In the genomic region with DNA sequence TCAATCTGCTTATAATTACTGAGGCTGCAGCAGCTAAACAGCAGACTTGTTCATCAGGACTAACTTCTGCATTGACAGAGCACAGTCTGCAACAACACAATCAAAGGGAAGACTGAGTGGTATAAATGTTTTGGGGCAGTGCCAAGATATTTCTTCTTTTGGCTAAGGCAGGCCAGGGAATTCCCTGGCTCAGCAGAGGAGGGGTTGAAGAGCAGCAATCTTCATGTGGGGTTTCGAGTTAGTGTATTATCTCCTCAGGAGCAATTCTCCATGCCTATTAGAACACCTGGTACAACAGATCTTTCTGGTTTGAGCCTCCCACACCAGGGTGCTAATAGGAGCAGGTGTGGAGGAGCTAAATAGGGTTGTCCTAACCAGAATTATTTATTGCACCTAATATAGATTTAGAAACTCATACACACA, we compare ENCODE assay signal across 1 cellular context.
A peak's percentile ranks its signal among the peaks of the same experiment; 100 is the strongest.
TF ChIP-seq lines count a peak whose summit lies in the region.

No MANE protein-coding gene starts in this region.

TF ChIP-seq in GM12878, 131 proteins besides CTCF, POLR2A, EP300 and RAD21 (continued from another document and continues in another):
- no peak for TF ChIP-seq CREB1 (IDR thresholded peaks at IDR 0.05; ENCODE audit: low read depth)
- TF ChIP-seq ZNF274 (IDR thresholded peaks at IDR 0.05; ENCODE audit: insufficient read depth, insufficient read length), result no peak
- no peak for TF ChIP-seq SREBF1 (IDR thresholded peaks at IDR 0.05; ENCODE audit: low read length)
- TF ChIP-seq, protein P1, sequence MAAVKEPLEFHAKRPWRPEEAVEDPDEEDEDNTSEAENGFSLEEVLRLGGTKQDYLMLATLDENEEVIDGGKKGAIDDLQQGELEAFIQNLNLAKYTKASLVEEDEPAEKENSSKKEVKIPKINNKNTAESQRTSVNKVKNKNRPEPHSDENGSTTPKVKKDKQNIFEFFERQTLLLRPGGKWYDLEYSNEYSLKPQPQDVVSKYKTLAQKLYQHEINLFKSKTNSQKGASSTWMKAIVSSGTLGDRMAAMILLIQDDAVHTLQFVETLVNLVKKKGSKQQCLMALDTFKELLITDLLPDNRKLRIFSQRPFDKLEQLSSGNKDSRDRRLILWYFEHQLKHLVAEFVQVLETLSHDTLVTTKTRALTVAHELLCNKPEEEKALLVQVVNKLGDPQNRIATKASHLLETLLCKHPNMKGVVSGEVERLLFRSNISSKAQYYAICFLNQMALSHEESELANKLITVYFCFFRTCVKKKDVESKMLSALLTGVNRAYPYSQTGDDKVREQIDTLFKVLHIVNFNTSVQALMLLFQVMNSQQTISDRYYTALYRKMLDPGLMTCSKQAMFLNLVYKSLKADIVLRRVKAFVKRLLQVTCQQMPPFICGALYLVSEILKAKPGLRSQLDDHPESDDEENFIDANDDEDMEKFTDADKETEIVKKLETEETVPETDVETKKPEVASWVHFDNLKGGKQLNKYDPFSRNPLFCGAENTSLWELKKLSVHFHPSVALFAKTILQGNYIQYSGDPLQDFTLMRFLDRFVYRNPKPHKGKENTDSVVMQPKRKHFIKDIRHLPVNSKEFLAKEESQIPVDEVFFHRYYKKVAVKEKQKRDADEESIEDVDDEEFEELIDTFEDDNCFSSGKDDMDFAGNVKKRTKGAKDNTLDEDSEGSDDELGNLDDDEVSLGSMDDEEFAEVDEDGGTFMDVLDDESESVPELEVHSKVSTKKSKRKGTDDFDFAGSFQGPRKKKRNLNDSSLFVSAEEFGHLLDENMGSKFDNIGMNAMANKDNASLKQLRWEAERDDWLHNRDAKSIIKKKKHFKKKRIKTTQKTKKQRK (IDR thresholded peaks at IDR 0.05; ENCODE audit: low read depth, low read length), result no peak
- TF ChIP-seq MXI1 (IDR thresholded peaks at IDR 0.05; ENCODE audit: low read depth, low read length), result no peak
- TF ChIP-seq SMARCA5 (IDR thresholded peaks at IDR 0.05), result peak; percentile 45; the same call in 1 of the 2 replicates
- no peak for TF ChIP-seq RFX5 (IDR thresholded peaks at IDR 0.05; ENCODE audit: low read depth, low read length)
- TF ChIP-seq PAX8 (IDR thresholded peaks at IDR 0.05), result no peak
- no peak for TF ChIP-seq STAT3 (IDR thresholded peaks at IDR 0.05; ENCODE audit: low read depth, low read length)
- TF ChIP-seq BCL11A (IDR thresholded peaks at IDR 0.05; ENCODE audit: low read depth, low read length), result no peak
- TF ChIP-seq, protein P2, sequence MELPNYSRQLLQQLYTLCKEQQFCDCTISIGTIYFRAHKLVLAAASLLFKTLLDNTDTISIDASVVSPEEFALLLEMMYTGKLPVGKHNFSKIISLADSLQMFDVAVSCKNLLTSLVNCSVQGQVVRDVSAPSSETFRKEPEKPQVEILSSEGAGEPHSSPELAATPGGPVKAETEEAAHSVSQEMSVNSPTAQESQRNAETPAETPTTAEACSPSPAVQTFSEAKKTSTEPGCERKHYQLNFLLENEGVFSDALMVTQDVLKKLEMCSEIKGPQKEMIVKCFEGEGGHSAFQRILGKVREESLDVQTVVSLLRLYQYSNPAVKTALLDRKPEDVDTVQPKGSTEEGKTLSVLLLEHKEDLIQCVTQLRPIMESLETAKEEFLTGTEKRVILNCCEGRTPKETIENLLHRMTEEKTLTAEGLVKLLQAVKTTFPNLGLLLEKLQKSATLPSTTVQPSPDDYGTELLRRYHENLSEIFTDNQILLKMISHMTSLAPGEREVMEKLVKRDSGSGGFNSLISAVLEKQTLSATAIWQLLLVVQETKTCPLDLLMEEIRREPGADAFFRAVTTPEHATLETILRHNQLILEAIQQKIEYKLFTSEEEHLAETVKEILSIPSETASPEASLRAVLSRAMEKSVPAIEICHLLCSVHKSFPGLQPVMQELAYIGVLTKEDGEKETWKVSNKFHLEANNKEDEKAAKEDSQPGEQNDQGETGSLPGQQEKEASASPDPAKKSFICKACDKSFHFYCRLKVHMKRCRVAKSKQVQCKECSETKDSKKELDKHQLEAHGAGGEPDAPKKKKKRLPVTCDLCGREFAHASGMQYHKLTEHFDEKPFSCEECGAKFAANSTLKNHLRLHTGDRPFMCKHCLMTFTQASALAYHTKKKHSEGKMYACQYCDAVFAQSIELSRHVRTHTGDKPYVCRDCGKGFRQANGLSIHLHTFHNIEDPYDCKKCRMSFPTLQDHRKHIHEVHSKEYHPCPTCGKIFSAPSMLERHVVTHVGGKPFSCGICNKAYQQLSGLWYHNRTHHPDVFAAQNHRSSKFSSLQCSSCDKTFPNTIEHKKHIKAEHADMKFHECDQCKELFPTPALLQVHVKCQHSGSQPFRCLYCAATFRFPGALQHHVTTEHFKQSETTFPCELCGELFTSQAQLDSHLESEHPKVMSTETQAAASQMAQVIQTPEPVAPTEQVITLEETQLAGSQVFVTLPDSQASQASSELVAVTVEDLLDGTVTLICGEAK (IDR thresholded peaks at IDR 0.05; ENCODE audit: borderline replicate concordance), result no peak
- no peak for TF ChIP-seq YBX1 (IDR thresholded peaks at IDR 0.05)
- TF ChIP-seq BRCA1 (IDR thresholded peaks at IDR 0.05; ENCODE audit: low read depth, low read length), result no peak
- TF ChIP-seq, protein P3, sequence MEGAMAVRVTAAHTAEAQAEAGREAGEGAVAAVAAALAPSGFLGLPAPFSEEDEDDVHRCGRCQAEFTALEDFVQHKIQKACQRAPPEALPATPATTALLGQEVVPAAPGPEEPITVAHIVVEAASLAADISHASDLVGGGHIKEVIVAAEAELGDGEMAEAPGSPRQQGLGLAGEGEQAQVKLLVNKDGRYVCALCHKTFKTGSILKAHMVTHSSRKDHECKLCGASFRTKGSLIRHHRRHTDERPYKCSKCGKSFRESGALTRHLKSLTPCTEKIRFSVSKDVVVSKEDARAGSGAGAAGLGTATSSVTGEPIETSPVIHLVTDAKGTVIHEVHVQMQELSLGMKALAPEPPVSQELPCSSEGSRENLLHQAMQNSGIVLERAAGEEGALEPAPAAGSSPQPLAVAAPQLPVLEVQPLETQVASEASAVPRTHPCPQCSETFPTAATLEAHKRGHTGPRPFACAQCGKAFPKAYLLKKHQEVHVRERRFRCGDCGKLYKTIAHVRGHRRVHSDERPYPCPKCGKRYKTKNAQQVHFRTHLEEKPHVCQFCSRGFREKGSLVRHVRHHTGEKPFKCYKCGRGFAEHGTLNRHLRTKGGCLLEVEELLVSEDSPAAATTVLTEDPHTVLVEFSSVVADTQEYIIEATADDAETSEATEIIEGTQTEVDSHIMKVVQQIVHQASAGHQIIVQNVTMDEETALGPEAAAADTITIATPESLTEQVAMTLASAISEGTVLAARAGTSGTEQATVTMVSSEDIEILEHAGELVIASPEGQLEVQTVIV (IDR thresholded peaks at IDR 0.05; ENCODE audit: borderline replicate concordance, partially characterized antibody), result no peak
- TF ChIP-seq DPF2 (IDR thresholded peaks at IDR 0.05), result peak; percentile 58; the same call in 1 of the 2 replicates
- no peak for TF ChIP-seq ZNF24 (IDR thresholded peaks at IDR 0.05)
- TF ChIP-seq WRNIP1 (IDR thresholded peaks at IDR 0.05; ENCODE audit: borderline replicate concordance, low read depth, low read length), result no peak
- TF ChIP-seq, protein P4, sequence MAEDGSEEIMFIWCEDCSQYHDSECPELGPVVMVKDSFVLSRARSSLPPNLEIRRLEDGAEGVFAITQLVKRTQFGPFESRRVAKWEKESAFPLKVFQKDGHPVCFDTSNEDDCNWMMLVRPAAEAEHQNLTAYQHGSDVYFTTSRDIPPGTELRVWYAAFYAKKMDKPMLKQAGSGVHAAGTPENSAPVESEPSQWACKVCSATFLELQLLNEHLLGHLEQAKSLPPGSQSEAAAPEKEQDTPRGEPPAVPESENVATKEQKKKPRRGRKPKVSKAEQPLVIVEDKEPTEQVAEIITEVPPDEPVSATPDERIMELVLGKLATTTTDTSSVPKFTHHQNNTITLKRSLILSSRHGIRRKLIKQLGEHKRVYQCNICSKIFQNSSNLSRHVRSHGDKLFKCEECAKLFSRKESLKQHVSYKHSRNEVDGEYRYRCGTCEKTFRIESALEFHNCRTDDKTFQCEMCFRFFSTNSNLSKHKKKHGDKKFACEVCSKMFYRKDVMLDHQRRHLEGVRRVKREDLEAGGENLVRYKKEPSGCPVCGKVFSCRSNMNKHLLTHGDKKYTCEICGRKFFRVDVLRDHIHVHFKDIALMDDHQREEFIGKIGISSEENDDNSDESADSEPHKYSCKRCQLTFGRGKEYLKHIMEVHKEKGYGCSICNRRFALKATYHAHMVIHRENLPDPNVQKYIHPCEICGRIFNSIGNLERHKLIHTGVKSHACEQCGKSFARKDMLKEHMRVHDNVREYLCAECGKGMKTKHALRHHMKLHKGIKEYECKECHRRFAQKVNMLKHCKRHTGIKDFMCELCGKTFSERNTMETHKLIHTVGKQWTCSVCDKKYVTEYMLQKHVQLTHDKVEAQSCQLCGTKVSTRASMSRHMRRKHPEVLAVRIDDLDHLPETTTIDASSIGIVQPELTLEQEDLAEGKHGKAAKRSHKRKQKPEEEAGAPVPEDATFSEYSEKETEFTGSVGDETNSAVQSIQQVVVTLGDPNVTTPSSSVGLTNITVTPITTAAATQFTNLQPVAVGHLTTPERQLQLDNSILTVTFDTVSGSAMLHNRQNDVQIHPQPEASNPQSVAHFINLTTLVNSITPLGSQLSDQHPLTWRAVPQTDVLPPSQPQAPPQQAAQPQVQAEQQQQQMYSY (CRISPR knock-in tag; IDR thresholded peaks at IDR 0.05), result no peak
- peak; percentile 73; the same call in 1 of the 2 replicates for TF ChIP-seq MEF2A (IDR thresholded peaks at IDR 0.05; ENCODE audit: insufficient read depth, low read depth, low read length)
- no peak for TF ChIP-seq POLR2AphosphoS5 (IDR thresholded peaks at IDR 0.05; ENCODE audit: low read length)
- no peak for TF ChIP-seq NFXL1 (IDR thresholded peaks at IDR 0.05; ENCODE audit: borderline replicate concordance)
- no peak for TF ChIP-seq JUND (IDR thresholded peaks at IDR 0.05; ENCODE audit: low read depth, low read length)
- TF ChIP-seq MEF2B (IDR thresholded peaks at IDR 0.05; ENCODE audit: partially characterized antibody, poor library complexity, severe bottlenecking), result peak; percentile 85
- TF ChIP-seq NR2F1 (conservative IDR thresholded peaks at IDR 0.05), result peak; percentile 57; the same call in 1 of the 2 replicates
- no peak for TF ChIP-seq RB1 (IDR thresholded peaks at IDR 0.05; ENCODE audit: borderline replicate concordance)
- TF ChIP-seq RUNX3 (IDR thresholded peaks at IDR 0.05; ENCODE audit: low read length), result peak; percentile 50
- TF ChIP-seq, protein P5, sequence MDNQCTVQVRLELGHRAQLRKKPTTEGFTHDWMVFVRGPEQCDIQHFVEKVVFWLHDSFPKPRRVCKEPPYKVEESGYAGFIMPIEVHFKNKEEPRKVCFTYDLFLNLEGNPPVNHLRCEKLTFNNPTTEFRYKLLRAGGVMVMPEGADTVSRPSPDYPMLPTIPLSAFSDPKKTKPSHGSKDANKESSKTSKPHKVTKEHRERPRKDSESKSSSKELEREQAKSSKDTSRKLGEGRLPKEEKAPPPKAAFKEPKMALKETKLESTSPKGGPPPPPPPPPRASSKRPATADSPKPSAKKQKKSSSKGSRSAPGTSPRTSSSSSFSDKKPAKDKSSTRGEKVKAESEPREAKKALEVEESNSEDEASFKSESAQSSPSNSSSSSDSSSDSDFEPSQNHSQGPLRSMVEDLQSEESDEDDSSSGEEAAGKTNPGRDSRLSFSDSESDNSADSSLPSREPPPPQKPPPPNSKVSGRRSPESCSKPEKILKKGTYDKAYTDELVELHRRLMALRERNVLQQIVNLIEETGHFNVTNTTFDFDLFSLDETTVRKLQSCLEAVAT (IDR thresholded peaks at IDR 0.05), result no peak
- TF ChIP-seq MTA2 (IDR thresholded peaks at IDR 0.05; ENCODE audit: low read depth), result peak; percentile 85
- TF ChIP-seq, protein P6, sequence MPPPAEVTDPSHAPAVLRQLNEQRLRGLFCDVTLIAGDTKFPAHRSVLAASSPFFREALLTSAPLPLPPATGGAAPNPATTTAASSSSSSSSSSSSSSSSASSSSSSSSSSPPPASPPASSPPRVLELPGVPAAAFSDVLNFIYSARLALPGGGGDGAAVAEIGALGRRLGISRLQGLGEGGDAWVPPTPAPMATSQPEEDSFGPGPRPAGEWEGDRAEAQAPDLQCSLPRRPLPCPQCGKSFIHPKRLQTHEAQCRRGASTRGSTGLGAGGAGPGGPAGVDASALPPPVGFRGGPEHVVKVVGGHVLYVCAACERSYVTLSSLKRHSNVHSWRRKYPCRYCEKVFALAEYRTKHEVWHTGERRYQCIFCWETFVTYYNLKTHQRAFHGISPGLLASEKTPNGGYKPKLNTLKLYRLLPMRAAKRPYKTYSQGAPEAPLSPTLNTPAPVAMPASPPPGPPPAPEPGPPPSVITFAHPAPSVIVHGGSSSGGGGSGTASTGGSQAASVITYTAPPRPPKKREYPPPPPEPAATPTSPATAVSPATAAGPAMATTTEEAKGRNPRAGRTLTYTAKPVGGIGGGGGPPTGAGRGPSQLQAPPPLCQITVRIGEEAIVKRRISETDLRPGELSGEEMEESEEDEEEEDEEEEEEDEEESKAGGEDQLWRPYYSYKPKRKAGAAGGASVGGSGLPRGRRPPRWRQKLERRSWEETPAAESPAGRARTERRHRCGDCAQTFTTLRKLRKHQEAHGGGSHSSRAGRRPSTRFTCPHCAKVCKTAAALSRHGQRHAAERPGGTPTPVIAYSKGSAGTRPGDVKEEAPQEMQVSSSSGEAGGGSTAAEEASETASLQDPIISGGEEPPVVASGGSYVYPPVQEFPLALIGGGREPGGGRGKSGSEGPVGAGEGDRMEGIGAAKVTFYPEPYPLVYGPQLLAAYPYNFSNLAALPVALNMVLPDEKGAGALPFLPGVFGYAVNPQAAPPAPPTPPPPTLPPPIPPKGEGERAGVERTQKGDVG (CRISPR knock-in tag; IDR thresholded peaks at IDR 0.05), result no peak
- no peak for TF ChIP-seq ZNF207 (IDR thresholded peaks at IDR 0.05; ENCODE audit: borderline replicate concordance)
- TF ChIP-seq HDAC6 (IDR thresholded peaks at IDR 0.05; ENCODE audit: unreplicated experiment), result no peak
- no peak for TF ChIP-seq NR2C2 (IDR thresholded peaks at IDR 0.05; ENCODE audit: borderline replicate concordance, control insufficient read depth, insufficient read length, low read depth)
- TF ChIP-seq NRF1 (conservative IDR thresholded peaks at IDR 0.05; ENCODE audit: low read depth, low read length), result no peak
- TF ChIP-seq, protein P7, sequence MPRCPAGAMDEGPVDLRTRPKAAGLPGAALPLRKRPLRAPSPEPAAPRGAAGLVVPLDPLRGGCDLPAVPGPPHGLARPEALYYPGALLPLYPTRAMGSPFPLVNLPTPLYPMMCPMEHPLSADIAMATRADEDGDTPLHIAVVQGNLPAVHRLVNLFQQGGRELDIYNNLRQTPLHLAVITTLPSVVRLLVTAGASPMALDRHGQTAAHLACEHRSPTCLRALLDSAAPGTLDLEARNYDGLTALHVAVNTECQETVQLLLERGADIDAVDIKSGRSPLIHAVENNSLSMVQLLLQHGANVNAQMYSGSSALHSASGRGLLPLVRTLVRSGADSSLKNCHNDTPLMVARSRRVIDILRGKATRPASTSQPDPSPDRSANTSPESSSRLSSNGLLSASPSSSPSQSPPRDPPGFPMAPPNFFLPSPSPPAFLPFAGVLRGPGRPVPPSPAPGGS (IDR thresholded peaks at IDR 0.05; ENCODE audit: borderline replicate concordance, insufficient read depth, low read depth, low read length, poor library complexity, severe bottlenecking), result no peak
- 0 out of 2 replicates have a peak, but pooled peaks have one; percentile 29 for TF ChIP-seq FOXM1 (IDR thresholded peaks at IDR 0.05; ENCODE audit: low read depth, low read length)
